Comparison of ENCODE assay signal across 16 cellular contexts in the genomic region with DNA sequence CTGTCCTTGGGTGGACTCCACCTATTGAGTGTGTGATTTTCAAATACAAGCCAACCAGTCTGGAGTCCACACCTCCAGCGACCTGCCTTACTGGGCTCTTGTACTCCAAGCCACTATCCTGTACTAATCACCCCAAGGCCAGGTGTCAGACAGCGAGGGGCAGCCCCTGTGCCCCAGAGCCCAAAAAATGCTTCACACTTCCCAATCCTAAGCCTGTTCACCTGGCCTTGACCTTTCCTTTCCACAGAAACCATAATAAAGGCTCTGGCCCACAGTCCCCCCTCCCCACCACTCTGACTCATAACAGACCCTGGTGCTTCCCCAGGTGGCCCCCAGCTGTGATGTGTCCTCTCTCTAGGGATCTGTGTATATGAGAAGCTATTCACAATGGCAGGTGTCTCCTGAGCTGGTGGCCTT. TPM values are rescaled to one million over a fixed set of nuclear protein-coding genes. Genes with fewer than 3 reads are reported as not detected.
A peak's percentile ranks its signal among the peaks of the same experiment; 100 is the strongest.
DNase-seq lines count a peak whose midpoint lies in the region; ATAC-seq, FAIRE-seq and TF ChIP-seq lines count a peak whose summit lies in the region.
"Had no signal": no experiment of that assay in that cellular context is flagged by ENCODE, and none has a peak within 500 bp of the region (broad histone marks: within the 10 kb centered on the region; RNA-seq: fewer than 3 reads in every experiment).

No MANE protein-coding gene starts in this region.

- ATAC-seq in GM19397 (IDR thresholded peaks at IDR 0.05; ENCODE audit: unreplicated experiment) (peak; percentile 66), HG03139 (IDR thresholded peaks at IDR 0.05; ENCODE audit: unreplicated experiment) (peak; percentile 63)
- ATAC-seq: body of pancreas had no signal

- H3K9ac ChIP-seq in H1 (replicated peaks in 1 of 4; ENCODE audit: extremely low read depth in 1 of 4, low read depth in 3 of 4, low read length in 3 of 4), result no peak overlapping the region

- H2BK12ac ChIP-seq in H1 (ENCODE audit: low read depth, low read length), result 0 out of 2 replicates have a peak overlapping the region, but pooled peaks have one; percentile 2

- no peaks in the 10 kb centered on the region for H3K9me3 Mint-ChIP-seq in Calu3 (ENCODE audit: low read depth, unreplicated experiment)

- DNase-seq in GM13977 (ENCODE audit: low spot score), result peak; percentile 87
- no peak for DNase-seq in H1 (ENCODE audit: low read depth in 1 of 2, low spot score in 2 of 2)
- no peak for DNase-seq in KG1 (lab: John Stamatoyannopoulos, UW)
- no peak for DNase-seq in Calu3
- no peak for DNase-seq in NCI-H1092 (lab: John Stamatoyannopoulos, UW)
- no peak for DNase-seq in globus pallidus (ENCODE audit: low spot score)
- DNase-seq: activated CD8-positive, alpha-beta memory T cell treated with anti-CD3 and anti-CD28 coated beads, Interleukin-2, amount 50 U/mL, for 48 hours; body of pancreas; H9; hypothalamus; mesendoderm; T-helper 9 cell had no signal

- TF ChIP-seq RAD21 in H1 (IDR thresholded peaks at IDR 0.05 in 1 of 2, conservative IDR thresholded peaks at IDR 0.05 in 1 of 2; ENCODE audit: low read depth in 2 of 2, low read length in 2 of 2), result no peak

- H3K56ac ChIP-seq in H1 (replicated peaks; ENCODE audit: insufficient read length, low read depth, low read length), result no peak overlapping the region

- 85% methylated on average over 2 of the region's 2 CpGs; no CpG with 5 or more reads in 1 of the 2 experiments for WGBS in H1 (ENCODE audit: extremely low coverage in 1 of 2, insufficient coverage in 1 of 2, insufficient read length in 1 of 2, insufficient replicate concordance in 2 of 2, low coverage in 1 of 2, low lambda C conversion rate in 2 of 2, missing lambda C conversion rate in 1 of 2), 2 experiments

- H3K4me1 ChIP-seq in H1 (replicated peaks in 1 of 4; ENCODE audit: control insufficient read depth in 3 of 4, insufficient read depth in 4 of 4, low read length in 3 of 4), result peaks cover 3 to 14% (median 8%) of the 10 kb centered on the region in 4 experiments; a peak in 6 of 7 replicates
- H3K4me1 ChIP-seq: body of pancreas had no signal

- in situ Hi-C loops in GM13977 (cut with MboI; ENCODE audit: low pct_unique_long_range_greater_than_20kb, low sequenced_read_pairs, unreplicated experiment), result no loop called here

- H3K27ac ChIP-seq in H1 (ENCODE audit: low read depth, low read length), result no peak overlapping the region
- H3K27ac ChIP-seq: body of pancreas had no signal

- no peak overlapping the region for H3K4ac ChIP-seq in H1 (replicated peaks; ENCODE audit: insufficient read length, low read depth, low read length)

- TF ChIP-seq EP300 in H1 (IDR thresholded peaks at IDR 0.05; ENCODE audit: borderline replicate concordance in 1 of 2, low read depth in 2 of 2, low read length in 2 of 2), result no peak

- H3K79me1 ChIP-seq in H1 (ENCODE audit: low read depth, low read length), result no peaks in the 10 kb centered on the region

- no peak overlapping the region for H4K91ac ChIP-seq in H1 (replicated peaks; ENCODE audit: insufficient read length, low read length)

- H3K79me2 ChIP-seq in H1 (ENCODE audit: control insufficient read depth in 1 of 2, insufficient read depth in 2 of 2, low read length in 2 of 2), result no peaks in the 10 kb centered on the region

- no peaks in the 10 kb centered on the region; a peak in 1 of 4 replicates for H3K9me3 ChIP-seq in H1 (ENCODE audit: insufficient read depth in 2 of 2, low read depth in 1 of 2, low read length in 1 of 2)
- H3K9me3 ChIP-seq: body of pancreas had no signal

- peak overlapping the region; percentile 65; the same call in 1 of the 2 replicates for H2BK15ac ChIP-seq in H1 (ENCODE audit: low read length)

- CTCF ChIA-PET in H1 (lab: Charles Lee; ENCODE audit: partially characterized antibody), result interaction anchor here (0.7 kb wide), 1 partner anchor 21 kb away, joined by 3 read pairs; no protein-coding TSS in a partner anchor
- CTCF ChIA-PET in Calu3 (lab: Charles Lee), result no interaction called here

- POLR2A ChIA-PET in H1 (lab: Charles Lee; ENCODE audit: partially characterized antibody), result no interaction called here

- H2BK5ac ChIP-seq in H1 (ENCODE audit: low read depth, low read length), result no peak overlapping the region

- no peaks in the 10 kb centered on the region for H3K23me2 ChIP-seq in H1 (ENCODE audit: low read depth, low read length)

- no peak overlapping the region for H2BK20ac ChIP-seq in H1 (ENCODE audit: low read length)

- peak overlapping the region; percentile 82; the same call in 1 of the 2 replicates for H2AK5ac ChIP-seq in H1 (ENCODE audit: low read depth, low read length)

- H3K18ac ChIP-seq in H1 (ENCODE audit: extremely low read depth, low read length), result no peak overlapping the region

- peaks cover 83% of the 10 kb centered on the region for H3K27me3 Mint-ChIP-seq in Calu3 (ENCODE audit: unreplicated experiment)

- H3K36me3 ChIP-seq in H1 (ENCODE audit: control insufficient read depth in 2 of 4, insufficient read depth in 4 of 4, low read length in 3 of 4), result no peaks in the 10 kb centered on the region

- H3K4me1 Mint-ChIP-seq in Calu3 (ENCODE audit: low read depth, unreplicated experiment), result no peaks in the 10 kb centered on the region

- H3K23ac ChIP-seq in H1 (ENCODE audit: insufficient read length), result no peak overlapping the region

- no peak overlapping the region for H4K5ac ChIP-seq in H1 (ENCODE audit: insufficient read length, low read depth, low read length)

- no peak for FAIRE-seq in H1 (lab: Jason Lieb, UNC)

- no peak overlapping the region for H2AFZ ChIP-seq in H1 (ENCODE audit: low read length)

- H3K27ac Mint-ChIP-seq in Calu3 (ENCODE audit: unreplicated experiment), result no peak overlapping the region
- H3K27ac Mint-ChIP-seq: H9 had no signal

- TF ChIP-seq CTCF in GM13977 (IDR thresholded peaks at IDR 0.05; ENCODE audit: extremely low read depth, insufficient read depth, missing control alignments) (no peak), H1 (IDR thresholded peaks at IDR 0.05; ENCODE audit: control extremely low read depth in 1 of 3, insufficient read depth in 1 of 3, low read depth in 1 of 3, low read length in 3 of 3) (no peak), Calu3 (IDR thresholded peaks at IDR 0.05; ENCODE audit: unreplicated experiment) (no peak)

- no TSS peak for BruUV-seq in Calu3 (replicated peaks; lab: Mats Ljungman, UMichigan)

- H2BK120ac ChIP-seq in H1 (replicated peaks; ENCODE audit: low read depth, low read length), result no peak overlapping the region

- H4K20me1 ChIP-seq in H1 (replicated peaks in 1 of 2; ENCODE audit: control insufficient read depth in 1 of 2, insufficient read depth in 2 of 2, low read length in 2 of 2), result no peaks in the 10 kb centered on the region

- no peak overlapping the region for H3K4me3 ChIP-seq in H1 (ENCODE audit: extremely low read depth in 1 of 4, insufficient read depth in 2 of 4, low read depth in 3 of 4, low read length in 4 of 4)
- H3K4me3 ChIP-seq: body of pancreas had no signal

- intact Hi-C loops in Calu3 (cut with micrococcal nuclease; ENCODE audit: unreplicated experiment), result no loop called here

- no peak overlapping the region for H4K8ac ChIP-seq in H1 (ENCODE audit: extremely low read depth, insufficient read depth, low read length)

- no peak overlapping the region for H3K4me3 Mint-ChIP-seq in Calu3 (ENCODE audit: low read depth, unreplicated experiment)
- H3K4me3 Mint-ChIP-seq: H9 had no signal

- H3K14ac ChIP-seq in H1 (ENCODE audit: insufficient read length), result no peak overlapping the region

- no peaks in the 10 kb centered on the region for H3K36me3 Mint-ChIP-seq in Calu3 (ENCODE audit: insufficient read depth, unreplicated experiment)

- H3K27me3 ChIP-seq in H1 (replicated peaks in 1 of 4; ENCODE audit: control insufficient read depth in 3 of 4, extremely low read depth in 1 of 4, insufficient read depth in 3 of 4, low read length in 3 of 4), result peaks cover 0 to 2% (median 0%) of the 10 kb centered on the region in 4 experiments; a peak in 1 of 7 replicates
- H3K27me3 ChIP-seq: body of pancreas had no signal

- TF ChIP-seq POLR2A in H1 (IDR thresholded peaks at IDR 0.05; ENCODE audit: control extremely low read depth in 1 of 2, low read depth in 2 of 2, low read length in 2 of 2), result no peak

- no peak overlapping the region for H3K4me2 ChIP-seq in H1 (ENCODE audit: insufficient read depth in 1 of 2, low read depth in 2 of 2, low read length in 2 of 2)

RNA-seq across cellular contexts. Expression of gene CD209, which starts 3.9 kb away (rescaled TPM):
- 0.22 TPM in 1 of 2 replicates, not detected in the other for total RNA-seq in H1 (2021; fragmentation: NEBNext Ultra II Directional; extraction: Animal tissue kit (Norgen Biotek cat#: 25700))
- 0.03 and 0.05 TPM in 2 replicates for polyA plus RNA-seq in H1 (2011; rRNA removed)
- polyA plus RNA-seq in H1 (2011; cell fraction: cytosol; rRNA removed), result 0.05 TPM
- 0.04 TPM for polyA plus RNA-seq in H1 (2011; cell fraction: nucleus; rRNA removed)
- polyA plus RNA-seq in H1 (2012, experiment 1 of 2), result 0.05 to 0.16 TPM (median 0.15 TPM) in 3 of 4 replicates, not detected in the other
- polyA plus RNA-seq in H1 (2012, experiment 2 of 2), result not detected
- 0.10 TPM for polyA plus RNA-seq in H1 (2013, experiment 1 of 2)
- 0.07 TPM for polyA plus RNA-seq in H1 (2013, experiment 2 of 2)
- 0.12 TPM in 1 of 2 replicates, not detected in the other for polyA minus RNA-seq in H1 (2011; rRNA and poly(A)+ RNA removed)
- not detected for polyA minus RNA-seq in H1 (2011; cell fraction: cytosol; rRNA and poly(A)+ RNA removed)
- not detected for polyA minus RNA-seq in H1 (2011; cell fraction: nucleus; rRNA and poly(A)+ RNA removed)
- not detected in 2 replicates for total RNA-seq in Calu3 (2022)
- total RNA-seq: H9, pulmonary artery endothelial cell had no signal
- polyA plus RNA-seq: IgD-negative memory B cell had no signal

RNA-seq across cellular contexts. Expression of gene CLEC4G, which starts 11.5 kb away (rescaled TPM):
- total RNA-seq in H1 (2021; fragmentation: NEBNext Ultra II Directional; extraction: Animal tissue kit (Norgen Biotek cat#: 25700)), result 0.35 and 1.0 TPM in 2 replicates
- polyA plus RNA-seq in H1 (2011; rRNA removed), result 2.9 and 3.2 TPM in 2 replicates
- 2.8 TPM for polyA plus RNA-seq in H1 (2011; cell fraction: cytosol; rRNA removed)
- polyA plus RNA-seq in H1 (2011; cell fraction: nucleus; rRNA removed), result 2.7 TPM
- polyA plus RNA-seq in H1 (2012, experiment 1 of 2), result 0.69 to 1.7 TPM (median 1.1 TPM) in 4 replicates
- 1.3 TPM for polyA plus RNA-seq in H1 (2012, experiment 2 of 2)
- 0.69 TPM for polyA plus RNA-seq in H1 (2013, experiment 1 of 2)
- 0.66 TPM for polyA plus RNA-seq in H1 (2013, experiment 2 of 2)
- polyA minus RNA-seq in H1 (2011; rRNA and poly(A)+ RNA removed), result not detected in 2 replicates
- polyA minus RNA-seq in H1 (2011; cell fraction: cytosol; rRNA and poly(A)+ RNA removed), result not detected
- polyA minus RNA-seq in H1 (2011; cell fraction: nucleus; rRNA and poly(A)+ RNA removed), result not detected
- total RNA-seq in Calu3 (2022), result not detected in 2 replicates
- total RNA-seq: H9, pulmonary artery endothelial cell had no signal

RNA-seq across cellular contexts. Expression of gene CLEC4M, which starts 19.6 kb away (rescaled TPM):
- not detected in 2 replicates for total RNA-seq in H1 (2021; fragmentation: NEBNext Ultra II Directional; extraction: Animal tissue kit (Norgen Biotek cat#: 25700))
- not detected in 2 replicates for polyA plus RNA-seq in H1 (2011; rRNA removed)
- not detected for polyA plus RNA-seq in H1 (2011; cell fraction: cytosol; rRNA removed)
- not detected for polyA plus RNA-seq in H1 (2011; cell fraction: nucleus; rRNA removed)
- not detected in 4 replicates for polyA plus RNA-seq in H1 (2012, experiment 1 of 2)
- polyA plus RNA-seq in H1 (2012, experiment 2 of 2), result not detected
- not detected for polyA plus RNA-seq in H1 (2013, experiment 1 of 2)
- not detected for polyA plus RNA-seq in H1 (2013, experiment 2 of 2)
- 0.09 TPM in 1 of 2 replicates, not detected in the other for polyA minus RNA-seq in H1 (2011; rRNA and poly(A)+ RNA removed)
- polyA minus RNA-seq in H1 (2011; cell fraction: cytosol; rRNA and poly(A)+ RNA removed), result not detected
- polyA minus RNA-seq in H1 (2011; cell fraction: nucleus; rRNA and poly(A)+ RNA removed), result not detected
- not detected in 2 replicates for total RNA-seq in Calu3 (2022)
- total RNA-seq: body of pancreas, H9 had no signal
- polyA plus RNA-seq: IgD-negative memory B cell had no signal

RNA-seq across cellular contexts. Expression of gene FCER2, which starts 41.5 kb away (rescaled TPM):
- total RNA-seq in H1 (2021; fragmentation: NEBNext Ultra II Directional; extraction: Animal tissue kit (Norgen Biotek cat#: 25700)), result 0.29 TPM in 1 of 2 replicates, not detected in the other
- 0.67 TPM in 2 replicates for polyA plus RNA-seq in H1 (2011; rRNA removed)
- 0.32 TPM for polyA plus RNA-seq in H1 (2011; cell fraction: cytosol; rRNA removed)
- polyA plus RNA-seq in H1 (2011; cell fraction: nucleus; rRNA removed), result 1.2 TPM
- 0.39 to 0.69 TPM (median 0.57 TPM) in 3 of 4 replicates, not detected in the other for polyA plus RNA-seq in H1 (2012, experiment 1 of 2)
- 0.41 TPM for polyA plus RNA-seq in H1 (2012, experiment 2 of 2)
- polyA plus RNA-seq in H1 (2013, experiment 1 of 2), result 1.2 TPM
- 1.1 TPM for polyA plus RNA-seq in H1 (2013, experiment 2 of 2)
- polyA minus RNA-seq in H1 (2011; rRNA and poly(A)+ RNA removed), result 0.12 TPM in 1 of 2 replicates, not detected in the other
- polyA minus RNA-seq in H1 (2011; cell fraction: cytosol; rRNA and poly(A)+ RNA removed), result not detected
- not detected for polyA minus RNA-seq in H1 (2011; cell fraction: nucleus; rRNA and poly(A)+ RNA removed)
- not detected in 2 replicates for total RNA-seq in Calu3 (2022)
- total RNA-seq: body of pancreas, H9, pulmonary artery endothelial cell had no signal
